21 cellular contexts compared by ENCODE assay signal in the genomic region with DNA sequence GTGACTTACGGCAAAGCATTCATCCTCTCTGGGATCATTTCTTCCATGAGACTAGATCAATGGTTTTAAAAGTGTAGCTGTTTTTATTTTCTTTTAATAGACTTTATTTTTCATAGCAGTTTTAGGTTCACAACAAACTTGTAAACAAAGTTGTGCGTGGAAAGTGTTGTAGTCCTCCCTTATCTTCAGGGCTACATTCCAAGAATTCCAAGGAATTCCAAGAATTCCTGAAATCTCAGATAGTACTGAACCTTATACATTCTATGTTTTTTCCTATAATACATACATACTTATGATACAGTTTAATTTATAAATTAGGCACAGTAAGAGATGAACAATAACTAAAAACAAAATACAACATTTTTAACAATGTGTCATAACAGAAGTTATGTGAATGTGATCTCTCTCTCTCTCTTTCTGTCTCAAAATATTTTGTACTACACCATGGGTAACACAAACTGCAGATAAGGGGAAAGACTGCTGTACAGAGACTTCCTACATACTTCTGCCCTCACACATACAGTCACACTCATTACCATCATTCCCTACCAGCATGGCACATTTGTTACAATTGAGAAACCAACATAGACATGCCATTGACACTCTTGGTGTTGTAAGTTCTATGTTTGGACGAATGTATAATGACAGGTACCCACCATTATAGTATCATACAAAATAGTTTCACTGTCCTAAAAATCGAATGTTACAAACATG.
DNase-seq lines count a peak whose midpoint lies in the region; ATAC-seq and TF ChIP-seq lines count a peak whose summit lies in the region.
"Had no signal": no experiment of that assay in that cellular context is flagged by ENCODE, and none has a peak within 500 bp of the region (broad histone marks: within the 10 kb centered on the region; RNA-seq: fewer than 3 reads in every experiment).

No MANE protein-coding gene starts in this region.

- no peaks in the 10 kb centered on the region for H3K36me3 ChIP-seq in GM23338 (ENCODE audit: insufficient read depth)
- H3K36me3 ChIP-seq: BLaER1, HAP-1 had no signal

- H3K27me3 ChIP-seq in GM23338 (ENCODE audit: insufficient read depth): no peaks in the 10 kb centered on the region
- H3K27me3 ChIP-seq: BLaER1 had no signal

- DNase-seq in GM23338 (ENCODE audit: low spot score) (peak; percentile 23), amniotic epithelial cell (ENCODE audit: low read depth) (peak; percentile 64), fibroblast of pulmonary artery (ENCODE audit: low read depth) (peak; percentile 38), mesothelial cell of epicardium (ENCODE audit: low spot score in 2 of 2, unreplicated experiment in 2 of 2) (no peak), HT-29 (ENCODE audit: low spot score) (no peak), NCI-H748 treated with DMSO at 0.1 percent for 48 hours (lab: John Stamatoyannopoulos, UW) (no peak), ureter (ENCODE audit: low spot score) (no peak)
- DNase-seq: Calu3; CD4-positive, alpha-beta memory T cell; GF-D8; NCI-H1105; NCI-H1694 treated with DMSO at 0.1 percent for 48 hours; NCI-H446; OCI-M1; Right ventricle myocardium superior had no signal

- no peaks in the 10 kb centered on the region for H4K20me1 ChIP-seq in GM23338 (replicated peaks; ENCODE audit: insufficient read depth)
- H4K20me1 ChIP-seq: BLaER1 had no signal

- no peak overlapping the region for H3K27ac ChIP-seq in GM23338 (ENCODE audit: low read depth)
- H3K27ac ChIP-seq: A549, BLaER1, SK-N-MC had no signal

- no peak overlapping the region for H3K4me3 Mint-ChIP-seq in GM23338
- H3K4me3 Mint-ChIP-seq in mesothelial cell of epicardium: no peak overlapping the region
- H3K4me3 Mint-ChIP-seq: CD4-positive, alpha-beta memory T cell had no signal

- no peak for ATAC-seq in GM23338
- no peak for ATAC-seq in GM18868 (IDR thresholded peaks at IDR 0.05; ENCODE audit: unreplicated experiment)
- ATAC-seq: A549, K562 had no signal

- no peak overlapping the region for H3K4me2 ChIP-seq in GM23338
- H3K4me2 ChIP-seq: A549, BLaER1 had no signal

- TF ChIP-seq CTCF in GM23338 (conservative IDR thresholded peaks at IDR 0.05; ENCODE audit: low read depth in 2 of 2): no peak
- TF ChIP-seq CTCF in fibroblast of pulmonary artery (IDR thresholded peaks at IDR 0.05; ENCODE audit: low read length, missing control alignments): no peak
- TF ChIP-seq CTCF in mesothelial cell of epicardium (IDR thresholded peaks at IDR 0.05; ENCODE audit: unreplicated experiment): no peak

- no peak overlapping the region; the same call in 1 of the 2 replicates for H3K27ac Mint-ChIP-seq in GM23338
- H3K27ac Mint-ChIP-seq in mesothelial cell of epicardium: peak overlapping the region; percentile 55
- H3K27ac Mint-ChIP-seq: CD4-positive, alpha-beta memory T cell had no signal

- H3K9me3 Mint-ChIP-seq in GM23338: peaks cover 7% of the 10 kb centered on the region
- peaks cover 45% of the 10 kb centered on the region for H3K9me3 Mint-ChIP-seq in mesothelial cell of epicardium

- H3K4me3 ChIP-seq in GM23338: no peak overlapping the region
- no peak overlapping the region for H3K4me3 ChIP-seq in fibroblast of pulmonary artery (replicated peaks; ENCODE audit: low read depth, low read length)
- H3K4me3 ChIP-seq: A549, BLaER1, HAP-1, K562, SK-N-MC had no signal

- H3K79me2 ChIP-seq in GM23338 (replicated peaks; ENCODE audit: insufficient read depth): no peaks in the 10 kb centered on the region

- H3K9me2 ChIP-seq in GM23338 (ENCODE audit: insufficient read depth): peaks cover 4% of the 10 kb centered on the region; the same call in 1 of the 2 replicates

- H3K27me3 Mint-ChIP-seq in GM23338 (ENCODE audit: insufficient read depth, low read depth, poor library complexity): no peaks in the 10 kb centered on the region
- no peaks in the 10 kb centered on the region for H3K27me3 Mint-ChIP-seq in mesothelial cell of epicardium (ENCODE audit: low read depth)
- H3K27me3 Mint-ChIP-seq: CD4-positive, alpha-beta memory T cell had no signal

- no peak overlapping the region for H2AFZ ChIP-seq in GM23338

- H3K4me1 Mint-ChIP-seq in GM23338: peaks cover 8% of the 10 kb centered on the region; the same call in 2 of the 3 replicates
- H3K4me1 Mint-ChIP-seq in mesothelial cell of epicardium: peaks cover 17% of the 10 kb centered on the region
- H3K4me1 Mint-ChIP-seq: CD4-positive, alpha-beta memory T cell had no signal

- no peaks in the 10 kb centered on the region for H3K4me1 ChIP-seq in GM23338 (ENCODE audit: insufficient read depth)
- H3K4me1 ChIP-seq: A549, BLaER1 had no signal

- H3K36me3 Mint-ChIP-seq in GM23338 (ENCODE audit: low read depth) (peaks cover 14% of the 10 kb centered on the region; the same call in 2 of the 3 replicates), mesothelial cell of epicardium (peaks cover 9% of the 10 kb centered on the region)
- H3K36me3 Mint-ChIP-seq: CD4-positive, alpha-beta memory T cell had no signal

- no peaks in the 10 kb centered on the region for H3F3A ChIP-seq in GM23338 (replicated peaks; ENCODE audit: low read depth)

TF ChIP-seq in GM23338, 12 proteins besides CTCF, POLR2A, EP300 and RAD21:
- TF ChIP-seq STAT1 (IDR thresholded peaks at IDR 0.05; ENCODE audit: unreplicated experiment) (no peak), EZH2phosphoT487 (IDR thresholded peaks at IDR 0.05; ENCODE audit: unreplicated experiment) (no peak)
TF ChIP-seq in GM23338: peak in this region for 0.

Comparison
In these comparisons a context has a peak if more than half of its experiments do, and no peak if none do; other contexts are left out.
1. DNase-seq: peak in GM23338 (single experiment), amniotic epithelial cell (single experiment) and fibroblast of pulmonary artery (single experiment); none in mesothelial cell of epicardium (0 of 2), HT-29 (single experiment), NCI-H748 treated with DMSO at 0.1 percent for 48 hours (single experiment) and ureter (single experiment).